ENCODE assay signal across 22 cellular contexts in the genomic region with DNA sequence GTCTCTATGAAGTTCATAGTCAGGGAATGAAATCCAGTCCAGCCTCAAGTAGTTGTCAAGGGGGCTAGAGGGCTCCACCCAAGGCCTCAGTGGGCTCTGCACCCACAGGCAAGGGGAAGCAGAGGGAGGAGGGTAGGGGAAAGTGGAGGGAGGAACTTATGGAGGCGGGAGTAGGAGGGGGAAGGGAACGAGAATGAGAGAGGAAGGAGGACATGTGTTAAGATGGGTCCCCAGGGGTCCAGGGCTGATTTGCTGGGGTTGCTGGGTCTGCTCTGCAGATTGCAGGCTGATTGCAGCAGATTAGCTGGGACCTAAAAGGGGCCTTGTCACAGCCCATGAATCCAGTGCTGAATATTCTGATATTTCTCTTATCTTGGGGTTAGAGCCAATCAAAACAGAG.
DNase-seq lines count a peak whose midpoint lies in the region; ATAC-seq and TF ChIP-seq lines count a peak whose summit lies in the region.
"Had no signal": no experiment of that assay in that cellular context is flagged by ENCODE, and none has a peak within 500 bp of the region (broad histone marks: within the 10 kb centered on the region; RNA-seq: fewer than 3 reads in every experiment).

No MANE protein-coding gene starts in this region.

- H3K27ac ChIP-seq in GM23338 (ENCODE audit: low read depth) = no peak overlapping the region
- peak overlapping the region; percentile 100 for H3K27ac ChIP-seq in OCI-LY3 (ENCODE audit: low read length)
- no peak overlapping the region for H3K27ac ChIP-seq in PC-9

- no peak overlapping the region for H3K4me2 ChIP-seq in GM23338
- peak overlapping the region; percentile 81 for H3K4me2 ChIP-seq in OCI-LY3 (ENCODE audit: low read length)
- no peak overlapping the region for H3K4me2 ChIP-seq in PC-9

- H3F3A ChIP-seq in GM23338 (replicated peaks; ENCODE audit: low read depth) (no peaks in the 10 kb centered on the region), PC-9 (ENCODE audit: insufficient read depth, low read depth) (no peaks in the 10 kb centered on the region)

- H3K27me3 ChIP-seq in GM23338 (ENCODE audit: insufficient read depth) (no peaks in the 10 kb centered on the region), OCI-LY3 (ENCODE audit: low read depth, low read length) (no peaks in the 10 kb centered on the region), PC-9 (ENCODE audit: insufficient read depth, low read depth) (no peaks in the 10 kb centered on the region)

- H3K9me3 ChIP-seq in OCI-LY3 (ENCODE audit: insufficient read depth, low read length) (no peaks in the 10 kb centered on the region), PC-9 (ENCODE audit: insufficient read depth, low read depth) (no peaks in the 10 kb centered on the region)

- CTCF ChIA-PET in PC-9 (lab: Charles Lee) = no interaction called here

- H3K4me1 Mint-ChIP-seq in GM23338 (peaks cover 8% of the 10 kb centered on the region), nephron progenitor cell (peaks cover 8% of the 10 kb centered on the region)

- peaks cover 2% of the 10 kb centered on the region for H3K27me3 Mint-ChIP-seq in GM23338 (ENCODE audit: insufficient read depth, low read depth, poor library complexity)
- H3K27me3 Mint-ChIP-seq in nephron progenitor cell (ENCODE audit: low read depth, poor library complexity) = no peaks in the 10 kb centered on the region

- no peaks in the 10 kb centered on the region for H3K79me2 ChIP-seq in GM23338 (replicated peaks; ENCODE audit: insufficient read depth)
- peaks cover 7% of the 10 kb centered on the region for H3K79me2 ChIP-seq in OCI-LY3 (ENCODE audit: low read length)
- no peaks in the 10 kb centered on the region for H3K79me2 ChIP-seq in PC-9 (ENCODE audit: low read depth)

- H3K9me2 ChIP-seq in GM23338 (ENCODE audit: insufficient read depth) (no peaks in the 10 kb centered on the region), PC-9 (ENCODE audit: insufficient read depth) (no peaks in the 10 kb centered on the region)

- H3K4me1 ChIP-seq in GM23338 (ENCODE audit: insufficient read depth) (no peaks in the 10 kb centered on the region), OCI-LY3 (ENCODE audit: low read length) (peaks cover 58% of the 10 kb centered on the region), PC-9 (replicated peaks; ENCODE audit: insufficient read depth) (no peaks in the 10 kb centered on the region)

- no peak for DNase-seq in GM23338 (ENCODE audit: low spot score)
- DNase-seq in fibroblast of the aortic adventitia (ENCODE audit: low read depth) = peak; percentile 13
- DNase-seq in Right ventricle myocardium superior = no peak
- DNase-seq in activated CD4-positive, alpha-beta T cell treated with anti-CD3 and anti-CD28 coated beads for 4 hours = no peak
- DNase-seq in nephron progenitor cell = no peak
- no peak for DNase-seq in PC-9
- DNase-seq: Calu3, DMS79 treated with DMSO at 0.1 percent for 48 hours, GF-D8, GOT3, HCEC 1CT, Karpas-422, NCI-H1105, NCI-H2029, NCI-H446 treated with DMSO at 0.1 percent for 48 hours, NCI-H526, NCI-H82, SIG-M5, T-helper 1 cell had no signal

- H3K4me3 Mint-ChIP-seq in GM23338 (no peak overlapping the region), nephron progenitor cell (no peak overlapping the region)

- H3K27ac Mint-ChIP-seq in GM23338 (peak overlapping the region; percentile 82), nephron progenitor cell (no peak overlapping the region)

- peak overlapping the region; percentile 96 for H3K9ac ChIP-seq in OCI-LY3 (ENCODE audit: low read length)

- H3K36me3 Mint-ChIP-seq in GM23338 (ENCODE audit: low read depth) (no peaks in the 10 kb centered on the region; the same call in 2 of the 3 replicates), nephron progenitor cell (ENCODE audit: low read depth) (no peaks in the 10 kb centered on the region)

- H4K20me1 ChIP-seq in GM23338 (replicated peaks; ENCODE audit: insufficient read depth) (no peaks in the 10 kb centered on the region), OCI-LY3 (ENCODE audit: insufficient read depth, low read length) (no peaks in the 10 kb centered on the region), PC-9 (ENCODE audit: insufficient read depth) (no peaks in the 10 kb centered on the region)

- H3K4me3 ChIP-seq in GM23338 (no peak overlapping the region), OCI-LY3 (ENCODE audit: low read length) (peak overlapping the region; percentile 43), fibroblast of the aortic adventitia (ENCODE audit: low read depth, low read length) (no peak overlapping the region), PC-9 (no peak overlapping the region)

- POLR2A ChIA-PET in PC-9 (lab: Charles Lee; ENCODE audit: unreplicated experiment) = no interaction called here

- TF ChIP-seq CTCF in GM23338 (conservative IDR thresholded peaks at IDR 0.05; ENCODE audit: low read depth in 2 of 2) (no peak), OCI-LY3 (IDR thresholded peaks at IDR 0.05; ENCODE audit: low read depth, low read length) (no peak), fibroblast of the aortic adventitia (IDR thresholded peaks at IDR 0.05; ENCODE audit: insufficient read depth, low read length) (no peak), nephron progenitor cell (IDR thresholded peaks at IDR 0.05) (no peak), PC-9 (conservative IDR thresholded peaks at IDR 0.05) (no peak)

- H2AFZ ChIP-seq in GM23338 = peak overlapping the region; percentile 80
- no peak overlapping the region for H2AFZ ChIP-seq in OCI-LY3 (ENCODE audit: low read depth, low read length)
- H2AFZ ChIP-seq in PC-9 = no peak overlapping the region

- H3K9me3 Mint-ChIP-seq in GM23338 (peaks cover 5% of the 10 kb centered on the region; the same call in 2 of the 3 replicates), nephron progenitor cell (peaks cover 5% of the 10 kb centered on the region)

- ATAC-seq in GM23338 (no peak; the same call in 2 of the 3 replicates), Right ventricle myocardium superior (ENCODE audit: poor library complexity) (no peak)
- ATAC-seq: HepG2, Panc1 had no signal

- no peaks in the 10 kb centered on the region for H3K36me3 ChIP-seq in GM23338 (ENCODE audit: insufficient read depth)
- peaks cover 39% of the 10 kb centered on the region for H3K36me3 ChIP-seq in OCI-LY3 (replicated peaks; ENCODE audit: low read depth, low read length)
- no peaks in the 10 kb centered on the region for H3K36me3 ChIP-seq in PC-9 (ENCODE audit: low read depth)

- intact Hi-C loops in Right ventricle myocardium superior (cut with DNase I) = no loop called here
- intact Hi-C loops in PC-9 (cut with micrococcal nuclease; ENCODE audit: unreplicated experiment) = no loop called here

- BruUV-seq in PC-9 (replicated peaks; lab: Mats Ljungman, UMichigan) = no TSS peak

TF ChIP-seq in GM23338, 12 proteins besides CTCF, POLR2A, EP300 and RAD21 (continues in another document):
- TF ChIP-seq STAT1 (IDR thresholded peaks at IDR 0.05; ENCODE audit: unreplicated experiment) (no peak), EZH2phosphoT487 (IDR thresholded peaks at IDR 0.05; ENCODE audit: unreplicated experiment) (no peak), POLR2AphosphoS5 (IDR thresholded peaks at IDR 0.05; ENCODE audit: low read depth) (no peak)
